Comparison of ENCODE assay signal across 8 cellular contexts in genomic region chr3:182710557-182711157, GRCh38.
A peak's percentile ranks its signal among the peaks of the same experiment; 100 is the strongest.
DNase-seq lines count a peak whose midpoint lies in the region; ATAC-seq and TF ChIP-seq lines count a peak whose summit lies in the region.

No MANE protein-coding gene starts in this region.

- H3K36me3 ChIP-seq in BE2C = no peaks in the 10 kb centered on the region
- no peaks in the 10 kb centered on the region for H3K36me3 ChIP-seq in esophagus squamous epithelium
- H3K36me3 ChIP-seq in psoas muscle (ENCODE audit: insufficient read depth in 1 of 2, low read depth in 1 of 2) = no peaks in the 10 kb centered on the region

- peak; percentile 73 for TF ChIP-seq CTCF in BE2C (IDR thresholded peaks at IDR 0.05; ENCODE audit: low read depth, low read length)
- TF ChIP-seq CTCF in esophagus squamous epithelium (IDR thresholded peaks at IDR 0.05) = peak in 5 of 6 experiments; percentile 24 to 63 (median 51)
- TF ChIP-seq CTCF in psoas muscle (IDR thresholded peaks at IDR 0.05) = peak; percentile 47

- intact Hi-C loops in esophagus squamous epithelium (cut with DNase I) = loop anchor here (10.0 kb wide), 1 partner anchor 124 kb away; no protein-coding TSS in a partner anchor
- intact Hi-C loops in psoas muscle (cut with DNase I) = loop anchor here (5.0 kb wide), 2 partner anchors 82 to 132 kb away; partner anchors contain the start of gene ATP11B (in 1 of the 2)

- DNase-seq in BE2C (no peak), HPDE6-E6E7 (ENCODE audit: extremely low spot score) (peak; percentile 31), RKO (ENCODE audit: low spot score) (peak; percentile 50), esophagus squamous epithelium (lab: John Stamatoyannopoulos, UW) (no peak), psoas muscle (no peak)
- DNase-seq in activated T-cell treated with anti-CD3 and anti-CD28 coated beads, Interleukin-2, amount 50 U/mL, for 1 hour = no peak

- ATAC-seq in GM18511 (IDR thresholded peaks at IDR 0.05; ENCODE audit: unreplicated experiment) (peak; percentile 62), psoas muscle (peak in 2 of 4 donors; percentile 47 to 50), HG03565 (IDR thresholded peaks at IDR 0.05; ENCODE audit: unreplicated experiment) (no peak)

- WGBS in esophagus squamous epithelium, 2 donors = 37 to 42% methylated on average over 7 of the region's 7 CpGs
- WGBS in psoas muscle, 3 donors = 42 to 51% (median 47%) methylated on average over 7 of the region's 7 CpGs

- H3K4me1 ChIP-seq in BE2C (no peaks in the 10 kb centered on the region), esophagus squamous epithelium (peaks cover 0 to 14% (median 0%) of the 10 kb centered on the region in 3 donors), psoas muscle (no peaks in the 10 kb centered on the region)

- H3K4me3 ChIP-seq in BE2C (ENCODE audit: low read depth, low read length) = no peak overlapping the region
- H3K4me3 ChIP-seq in esophagus squamous epithelium = no peak overlapping the region
- H3K4me3 ChIP-seq in psoas muscle = no peak overlapping the region

- no peak for TF ChIP-seq POLR2A in esophagus squamous epithelium (IDR thresholded peaks at IDR 0.05)

- H3K27me3 ChIP-seq in BE2C = no peaks in the 10 kb centered on the region
- H3K27me3 ChIP-seq in esophagus squamous epithelium = no peaks in the 10 kb centered on the region
- H3K27me3 ChIP-seq in psoas muscle (ENCODE audit: insufficient read depth in 3 of 3, low read length in 2 of 3) = no peaks in the 10 kb centered on the region

- H3K27ac ChIP-seq in esophagus squamous epithelium (no peak overlapping the region), psoas muscle (no peak overlapping the region)

- H3K9me3 ChIP-seq in BE2C (no peaks in the 10 kb centered on the region), esophagus squamous epithelium (no peaks in the 10 kb centered on the region), psoas muscle (no peaks in the 10 kb centered on the region)

Comparison
In these comparisons a context has a peak if more than half of its experiments do, and no peak if none do; other contexts are left out.
1. DNase-seq: peak in HPDE6-E6E7 (single experiment) and RKO (single experiment); none in BE2C (single experiment), esophagus squamous epithelium (single experiment), psoas muscle (0 of 2) and activated T-cell treated with anti-CD3 and anti-CD28 coated beads, Interleukin-2, amount 50 U/mL, for 1 hour (single experiment).
2. Peak in every context shown above with its lines, with median percentiles within 50 percentile points of each other: CTCF ChIP-seq.